13 cellular contexts compared by ENCODE assay signal in genomic region chr3:11558461-11558903, GRCh38.
DNase-seq lines count a peak whose midpoint lies in the region; ATAC-seq and TF ChIP-seq lines count a peak whose summit lies in the region.
"Had no signal": no experiment of that assay in that cellular context is flagged by ENCODE, and none has a peak within 500 bp of the region (broad histone marks: within the 10 kb centered on the region; RNA-seq: fewer than 3 reads in every experiment).

No MANE protein-coding gene starts in this region.

- H3K27me3 Mint-ChIP-seq in brain: no peaks in the 10 kb centered on the region

- no peaks in the 10 kb centered on the region for H3K9me2 ChIP-seq in SK-N-SH

- peak overlapping the region; percentile 24 to 94 (median 67) for H3K27ac Mint-ChIP-seq in brain

- no peaks in the 10 kb centered on the region for H3K27me3 ChIP-seq in SK-N-SH (ENCODE audit: insufficient read depth)
- H3K27me3 ChIP-seq in mesenchymal stem cell (ENCODE audit: control insufficient read depth in 1 of 2, insufficient read depth in 1 of 2, low read length in 2 of 2): no peaks in the 10 kb centered on the region

- POLR2A ChIA-PET in SK-N-SH (lab: Yijun Ruan, JAX): interaction anchor here (1.2 kb wide), 1 partner anchor 80 kb away, joined by 4 read pairs; no protein-coding TSS in a partner anchor

- H2AFZ ChIP-seq in SK-N-SH (ENCODE audit: low read depth) (no peak overlapping the region), mesenchymal stem cell (ENCODE audit: low read depth, low read length) (no peak overlapping the region)

- peaks cover 45% of the 10 kb centered on the region for H3K79me1 ChIP-seq in mesenchymal stem cell (replicated peaks; ENCODE audit: low read length, poor library complexity, severe bottlenecking)

- H3K14ac ChIP-seq in mesenchymal stem cell (ENCODE audit: low read length in 2 of 2): peak overlapping the region in 1 of 2 experiments; percentile 36

- peaks cover 81% of the 10 kb centered on the region for H3K79me2 ChIP-seq in SK-N-SH (ENCODE audit: insufficient read depth)

- peaks cover 76% of the 10 kb centered on the region for H3K4me1 Mint-ChIP-seq in brain

- H2BK120ac ChIP-seq in mesenchymal stem cell (ENCODE audit: low read depth, low read length): no peak overlapping the region

- peak overlapping the region; percentile 19 for H4K8ac ChIP-seq in mesenchymal stem cell (ENCODE audit: low read length)

- 84% methylated on average over 11 of the region's 17 CpGs for WGBS in SK-N-SH (ENCODE audit: low lambda C conversion rate)
- WGBS in mesenchymal stem cell: 88% methylated on average over 17 of the region's 17 CpGs

- H3K9me3 ChIP-seq in SK-N-SH (no peaks in the 10 kb centered on the region), mesenchymal stem cell (ENCODE audit: control insufficient read depth, low read length) (no peaks in the 10 kb centered on the region)

- peak overlapping the region in 1 of 2 experiments; percentile 38 for H2BK12ac ChIP-seq in mesenchymal stem cell (ENCODE audit: low read length in 2 of 2)

- peaks cover 69% of the 10 kb centered on the region for H4K20me1 ChIP-seq in SK-N-SH (ENCODE audit: insufficient read depth)

- H2BK5ac ChIP-seq in mesenchymal stem cell (ENCODE audit: low read depth, low read length, poor library complexity, severe bottlenecking): no peak overlapping the region

- no peak for ATAC-seq in SK-N-SH treated with all-trans-retinoic acid at 6 μM for 48 hours

- TF ChIP-seq EP300 in SK-N-SH (IDR thresholded peaks at IDR 0.05; ENCODE audit: borderline replicate concordance in 1 of 2, low read depth in 1 of 2, low read length in 1 of 2): no peak

- CTCF ChIA-PET in SK-N-SH (lab: Yijun Ruan, JAX): interaction anchor here (1.6 kb wide), 2 partner anchors 16 to 179 kb away, joined by 7 read pairs; no protein-coding TSS in a partner anchor

- peak overlapping the region in 1 of 2 experiments; percentile 3 for H3K4ac ChIP-seq in mesenchymal stem cell (ENCODE audit: low read depth in 1 of 2, low read length in 2 of 2)

- no peak overlapping the region for H2AK5ac ChIP-seq in mesenchymal stem cell (ENCODE audit: low read length, severe bottlenecking)

- H3K18ac ChIP-seq in mesenchymal stem cell (ENCODE audit: low read depth in 1 of 2, low read length in 2 of 2): peak overlapping the region; percentile 28 to 67

- H3K36me3 ChIP-seq in SK-N-SH (replicated peaks in 1 of 2; ENCODE audit: control insufficient read depth in 1 of 2, insufficient read depth in 2 of 2, low read length in 1 of 2) (peaks cover 30 to 61% of the 10 kb centered on the region in 2 experiments), mesenchymal stem cell (ENCODE audit: control insufficient read depth in 1 of 2, insufficient read depth in 2 of 2, low read depth in 1 of 2, low read length in 2 of 2) (peaks cover 78 to 79% of the 10 kb centered on the region in 2 experiments)

- no peak for TF ChIP-seq RAD21 in SK-N-SH (IDR thresholded peaks at IDR 0.05; ENCODE audit: low read length)

- H3K9ac ChIP-seq in SK-N-SH (no peak overlapping the region), mesenchymal stem cell (ENCODE audit: low read length) (peak overlapping the region; percentile 77)

- TF ChIP-seq CTCF in SK-N-SH (IDR thresholded peaks at IDR 0.05) (no peak), brain (conservative IDR thresholded peaks at IDR 0.05) (no peak)

- no peak overlapping the region for H3K23ac ChIP-seq in mesenchymal stem cell (ENCODE audit: low read length in 2 of 2)

- H3K9me3 Mint-ChIP-seq in brain: no peaks in the 10 kb centered on the region
- H3K9me3 Mint-ChIP-seq: activated naive CD4-positive, alpha-beta T cell treated with anti-CD3 and anti-CD28 coated beads, Interleukin-2, amount 50 U/mL, for 72 hours had no signal

- H3K4me3 Mint-ChIP-seq in brain: no peak overlapping the region

- H2BK15ac ChIP-seq in mesenchymal stem cell (ENCODE audit: low read depth, poor library complexity, severe bottlenecking): no peak overlapping the region

- DNase-seq in SK-N-SH (no peak), mesenchymal stem cell (no peak), midbrain (lab: John Stamatoyannopoulos, UW) (no peak), GF-D8 (lab: John Stamatoyannopoulos, UW) (no peak)
- DNase-seq in effector CD4-positive, alpha-beta T cell: no peak
- DNase-seq: COR-L47, T-helper 2 cell had no signal

- H3K4me3 ChIP-seq in SK-N-SH (ENCODE audit: low read depth in 2 of 2, low read length in 1 of 2) (no peak overlapping the region), mesenchymal stem cell (ENCODE audit: insufficient read depth in 1 of 2, low read depth in 1 of 2, low read length in 2 of 2) (no peak overlapping the region)

- peaks cover 50% of the 10 kb centered on the region for H3K36me3 Mint-ChIP-seq in brain

- H3K27ac ChIP-seq in SK-N-SH (ENCODE audit: low read depth in 2 of 2, low read length in 1 of 2) (peak overlapping the region in 1 of 2 experiments; percentile 65; a peak in 3 of 4 replicates), mesenchymal stem cell (ENCODE audit: low read length, poor library complexity, severe bottlenecking) (peak overlapping the region; percentile 74), temporal lobe (ENCODE audit: low read depth, low read length) (peak overlapping the region; percentile 72)
- H3K27ac ChIP-seq: 22Rv1, HL-60 had no signal

- H3K4me1 ChIP-seq in SK-N-SH (ENCODE audit: control insufficient read depth in 1 of 2, insufficient read depth in 2 of 2, low read depth in 1 of 2, low read length in 1 of 2): peaks cover 19 to 48% of the 10 kb centered on the region in 2 experiments; a peak in 2 of 4 replicates
- peaks cover 68% of the 10 kb centered on the region for H3K4me1 ChIP-seq in mesenchymal stem cell (ENCODE audit: control insufficient read depth, insufficient read depth, low read depth, low read length)

- peak overlapping the region; percentile 19 for H4K91ac ChIP-seq in mesenchymal stem cell (ENCODE audit: low read length)

- H3F3A ChIP-seq in SK-N-SH (replicated peaks; ENCODE audit: insufficient read depth): peaks cover 20% of the 10 kb centered on the region

- H3K4me2 ChIP-seq in SK-N-SH (peak overlapping the region; percentile 5; the same call in 1 of the 2 replicates), mesenchymal stem cell (ENCODE audit: low read length, poor library complexity, severe bottlenecking) (no peak overlapping the region)

TF ChIP-seq in SK-N-SH, 30 proteins besides CTCF, POLR2A, EP300 and RAD21:
- TF ChIP-seq NFIC (IDR thresholded peaks at IDR 0.05; ENCODE audit: borderline replicate concordance): no peak
- TF ChIP-seq SIN3A (IDR thresholded peaks at IDR 0.05; ENCODE audit: borderline replicate concordance, low read depth, low read length): 0 out of 2 replicates have a peak, but pooled peaks have one; percentile 7
- TF ChIP-seq JUND (IDR thresholded peaks at IDR 0.05): no peak
- TF ChIP-seq ZBTB33 (IDR thresholded peaks at IDR 0.05; ENCODE audit: borderline replicate concordance, low read depth): no peak
TF ChIP-seq in SK-N-SH: peak in this region for 1.

TF ChIP-seq in SK-N-SH treated with all-trans-retinoic acid at 6 μM for 48 hours, 23 proteins besides CTCF, POLR2A, EP300 and RAD21 (continues in another document):
- no peak for TF ChIP-seq ZFP3 (CRISPR knock-in tag; IDR thresholded peaks at IDR 0.05)
- TF ChIP-seq ESRRG (CRISPR knock-in tag; IDR thresholded peaks at IDR 0.05): no peak
- no peak for TF ChIP-seq ZC3H10 (CRISPR knock-in tag; IDR thresholded peaks at IDR 0.05)
- no peak for TF ChIP-seq RARB (CRISPR knock-in tag; IDR thresholded peaks at IDR 0.05)
- no peak for TF ChIP-seq SNAI2 (CRISPR knock-in tag; IDR thresholded peaks at IDR 0.05)
- TF ChIP-seq TSHZ2 (CRISPR knock-in tag; IDR thresholded peaks at IDR 0.05): no peak
- TF ChIP-seq PPARA (CRISPR knock-in tag; IDR thresholded peaks at IDR 0.05; ENCODE audit: borderline replicate concordance): no peak
- no peak for TF ChIP-seq ISL1 (CRISPR knock-in tag; IDR thresholded peaks at IDR 0.05)
- no peak for TF ChIP-seq BACH2 (CRISPR knock-in tag; IDR thresholded peaks at IDR 0.05; ENCODE audit: borderline replicate concordance)
- no peak for TF ChIP-seq POU6F1 (CRISPR knock-in tag; IDR thresholded peaks at IDR 0.05; ENCODE audit: borderline replicate concordance, low read depth)
- no peak for TF ChIP-seq ZNF8 (CRISPR knock-in tag; IDR thresholded peaks at IDR 0.05)
